Comparison of ENCODE assay signal across 8 cellular contexts in genomic region chr6:39114707-39115599, GRCh38. TPM values are rescaled to one million over a fixed set of nuclear protein-coding genes. Genes with fewer than 3 reads are reported as not detected.
A peak's percentile ranks its signal among the peaks of the same experiment; 100 is the strongest.
DNase-seq lines count a peak whose midpoint lies in the region; ATAC-seq and TF ChIP-seq lines count a peak whose summit lies in the region.

A gene with protein sequence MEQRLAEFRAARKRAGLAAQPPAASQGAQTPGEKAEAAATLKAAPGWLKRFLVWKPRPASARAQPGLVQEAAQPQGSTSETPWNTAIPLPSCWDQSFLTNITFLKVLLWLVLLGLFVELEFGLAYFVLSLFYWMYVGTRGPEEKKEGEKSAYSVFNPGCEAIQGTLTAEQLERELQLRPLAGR (minus strand): TSS chr6:39115186. CDS start chr6:39115089, 97 bp downstream.

- peak within 1 kb of the TSS; percentile 71 to 98 for H4K8ac ChIP-seq in IMR-90 (ENCODE audit: low read depth in 2 of 2, low read length in 2 of 2)

- peak within 1 kb of the TSS; percentile 96 for H3K4me2 ChIP-seq in IMR-90 (ENCODE audit: low read depth, low read length)

- H3K27ac ChIP-seq in IMR-90 (ENCODE audit: insufficient read depth, low read length), result peak within 1 kb of the TSS; percentile 83
- peak within 1 kb of the TSS; percentile 83 for H3K27ac ChIP-seq in epithelial cell of prostate

- H3K27me3 ChIP-seq in IMR-90 (ENCODE audit: control insufficient read depth, insufficient read depth, low read length), result no peaks in the 10 kb centered on the region; the same call in 1 of the 2 replicates

- intact Hi-C loops in IMR-90 (cut with micrococcal nuclease) (no loop called here), mucosa of descending colon (cut with DNase I, micrococcal nuclease) (no loop called here)

- POLR2A ChIA-PET in IMR-90 (lab: Charles Lee; ENCODE audit: unreplicated experiment), result no interaction called here

- peak within 1 kb of the TSS; percentile 78 for H3K9ac ChIP-seq in IMR-90 (ENCODE audit: low read depth, low read length)

- H2BK15ac ChIP-seq in IMR-90 (ENCODE audit: low read depth, low read length), result no peak within 1 kb of the TSS; the same call in 2 of the 3 replicates

- peak within 1 kb of the TSS; percentile 97 for H4K5ac ChIP-seq in IMR-90 (ENCODE audit: low read depth, low read length)

- TF ChIP-seq CTCF in IMR-90 (conservative IDR thresholded peaks at IDR 0.05; ENCODE audit: low read depth, low read length) (no peak), mucosa of descending colon (IDR thresholded peaks at IDR 0.05) (no peak)

- H2BK5ac ChIP-seq in IMR-90 (ENCODE audit: low read depth, low read length, poor library complexity, severe bottlenecking), result peak within 1 kb of the TSS; percentile 77

- H3K36me3 ChIP-seq in IMR-90 (ENCODE audit: control insufficient read depth, insufficient read depth, low read length) (peaks cover 2% of the 10 kb centered on the region; the same call in 1 of the 2 replicates), mucosa of descending colon (ENCODE audit: low read depth) (no peaks in the 10 kb centered on the region)

- peaks cover 0 to 4% of the 10 kb centered on the region in 2 experiments; a peak in 2 of 4 replicates for H3K79me1 ChIP-seq in IMR-90 (ENCODE audit: low read depth in 1 of 2, low read length in 2 of 2)

- H2BK120ac ChIP-seq in IMR-90 (ENCODE audit: low read depth, low read length), result peak within 1 kb of the TSS; percentile 73; the same call in 1 of the 2 replicates

- peak within 1 kb of the TSS; percentile 78 for H3K23ac ChIP-seq in IMR-90 (ENCODE audit: low read depth, low read length)

- WGBS in IMR-90 (ENCODE audit: extremely low coverage in 2 of 2, insufficient read length in 1 of 2), 2 experiments, result 1% methylated on average over 26 of the region's 68 CpGs; no CpG with 5 or more reads in 1 of the 2 experiments

- peak within 1 kb of the TSS; percentile 89 for H3K4ac ChIP-seq in IMR-90 (ENCODE audit: low read depth, low read length)

- DNase-seq in DMS114 treated with DMSO at 0.1 percent for 48 hours (lab: John Stamatoyannopoulos, UW; ENCODE audit: unreplicated experiment), result peak; percentile 95
- DNase-seq in IMR-90, result peak; percentile 88
- peak; percentile 93 for DNase-seq in OCI-M2 (lab: John Stamatoyannopoulos, UW; ENCODE audit: unreplicated experiment)
- peak; percentile 94 for DNase-seq in activated T-cell treated with anti-CD3 and anti-CD28 coated beads for 48 hours (ENCODE audit: low read depth)
- DNase-seq in epithelial cell of prostate (ENCODE audit: low read depth, low spot score), result peak; percentile 58
- peak; percentile 92 to 96 (median 94) for DNase-seq in mucosa of descending colon
- peak; percentile 81 to 87 for DNase-seq in stimulated activated CD8-positive, alpha-beta memory T cell treated with anti-CD3 and anti-CD28 coated beads, Interleukin-4, amount 100 ng/mL, for 1 hour (ENCODE audit: low read depth in 2 of 2, low spot score in 1 of 2)

- CTCF ChIA-PET in IMR-90 (lab: Yijun Ruan, JAX), result interaction anchor here (0.6 to 1.7 kb wide), 3 partner anchors 13 to 191 kb away, joined by 3 to 5 read pairs (median 5); no protein-coding TSS in a partner anchor

- dilution Hi-C loops in IMR-90 (cut with HindIII; ENCODE audit: low sequenced_read_pairs, unreplicated experiment), result no loop called here

- H3K14ac ChIP-seq in IMR-90 (replicated peaks; ENCODE audit: low read depth, low read length), result peak within 1 kb of the TSS; percentile 90

- H3K4me1 ChIP-seq in IMR-90 (ENCODE audit: control insufficient read depth, insufficient read depth, low read length), result peaks cover 4% of the 10 kb centered on the region; the same call in 1 of the 2 replicates
- peaks cover 10% of the 10 kb centered on the region for H3K4me1 ChIP-seq in mucosa of descending colon (ENCODE audit: low read depth)

- H2AFZ ChIP-seq in IMR-90 (replicated peaks; ENCODE audit: low read length, poor library complexity), result peak within 1 kb of the TSS; percentile 100

- peak within 1 kb of the TSS; percentile 79 for H3K56ac ChIP-seq in IMR-90 (ENCODE audit: extremely low read depth, insufficient read depth, low read length)

- H2BK20ac ChIP-seq in IMR-90 (ENCODE audit: low read depth, low read length), result no peak within 1 kb of the TSS; the same call in 1 of the 2 replicates

- peak within 1 kb of the TSS; percentile 66 for H3K18ac ChIP-seq in IMR-90 (ENCODE audit: low read depth, low read length)

- TF ChIP-seq RAD21 in IMR-90 (IDR thresholded peaks at IDR 0.05; ENCODE audit: low read length), result no peak

- 0 out of 2 replicates have a peak, but pooled peaks have one; percentile 39 for TF ChIP-seq POLR2A in IMR-90 (IDR thresholded peaks at IDR 0.05; ENCODE audit: low read depth, low read length)

- in situ Hi-C loops in IMR-90 (cut with MboI; ENCODE audit: low sequenced_read_pairs), result no loop called here

- peak within 1 kb of the TSS; percentile 8; the same call in 1 of the 2 replicates for H2AK5ac ChIP-seq in IMR-90 (ENCODE audit: low read depth, low read length)

- peak within 1 kb of the TSS; percentile 67 for H3K4me3 ChIP-seq in IMR-90 (ENCODE audit: insufficient read depth, low read depth, low read length)
- H3K4me3 ChIP-seq in mucosa of descending colon, result peak within 1 kb of the TSS; percentile 43

- BruUV-seq in IMR-90 (replicated peaks; lab: Mats Ljungman, UMichigan), result no TSS peak

- H3K9me1 ChIP-seq in IMR-90 (ENCODE audit: insufficient read depth, low read length), result peaks cover 4% of the 10 kb centered on the region

- ATAC-seq in GM21529 (IDR thresholded peaks at IDR 0.05; ENCODE audit: unreplicated experiment) (peak; percentile 93), IMR-90 (ENCODE audit: low read depth) (peak; percentile 95), mucosa of descending colon (peak; percentile 97)

- peak within 1 kb of the TSS; percentile 81 for H4K91ac ChIP-seq in IMR-90 (ENCODE audit: insufficient read depth, low read depth, low read length)

- H4K20me1 ChIP-seq in IMR-90 (ENCODE audit: insufficient read depth, low read length), result no peaks in the 10 kb centered on the region

- H2AK9ac ChIP-seq in IMR-90 (replicated peaks; ENCODE audit: low read depth, low read length, poor library complexity), result peak within 1 kb of the TSS; percentile 89

- H3K9me3 ChIP-seq in IMR-90 (ENCODE audit: control insufficient read depth, insufficient read depth, low read length) (no peaks in the 10 kb centered on the region), mucosa of descending colon (no peaks in the 10 kb centered on the region)

TF ChIP-seq in IMR-90, 13 proteins besides CTCF, POLR2A, EP300 and RAD21:
- TF ChIP-seq MXI1 (IDR thresholded peaks at IDR 0.05; ENCODE audit: borderline replicate concordance, low read depth, low read length) (peak; percentile 69), MAZ (IDR thresholded peaks at IDR 0.05; ENCODE audit: borderline replicate concordance, low read depth, low read length) (peak; percentile 53; the same call in 1 of the 2 replicates), MAFK (IDR thresholded peaks at IDR 0.05; ENCODE audit: low read depth, low read length) (no peak), BHLHE40 (IDR thresholded peaks at IDR 0.05; ENCODE audit: low read depth, low read length) (peak; percentile 69), USF2 (IDR thresholded peaks at IDR 0.05; ENCODE audit: low read depth, low read length) (peak; percentile 42; the same call in 1 of the 2 replicates)

RNA-seq across cellular contexts. Expression of the gene that starts here (rescaled TPM):
- total RNA-seq in IMR-90 (2012; rRNA removed) (5.9 and 9.4 TPM in 2 replicates), mucosa of descending colon (10 to 100 TPM; 12.8 to 16.0 (median 14.7) TPM)
- polyA plus RNA-seq in IMR-90 (2012; rRNA removed), result 5.7 and 6.5 TPM in 2 replicates
- 4.0 and 4.5 TPM in 2 replicates for polyA plus RNA-seq in IMR-90 (2012; cell fraction: cytosol; rRNA removed)
- 1.9 and 6.5 TPM in 2 replicates for polyA plus RNA-seq in IMR-90 (2012; cell fraction: nucleus; rRNA removed; ENCODE audit: low replicate concordance)

Comparison
In these comparisons a context has a peak if more than half of its experiments do, and no peak if none do; other contexts are left out.
1. Peak in every context shown above with its lines: DNase-seq, ATAC-seq, H3K4me3 ChIP-seq and H3K27ac ChIP-seq.